ENCODE assay signal across 28 cellular contexts in genomic region chr11:57210731-57211335, GRCh38. TPM values are rescaled to one million over a fixed set of nuclear protein-coding genes. Genes with fewer than 3 reads are reported as not detected.
DNase-seq lines count a peak whose midpoint lies in the region; ATAC-seq, FAIRE-seq and TF ChIP-seq lines count a peak whose summit lies in the region.
"Had no signal": no experiment of that assay in that cellular context is flagged by ENCODE, and none has a peak within 500 bp of the region (broad histone marks: within the 10 kb centered on the region; RNA-seq: fewer than 3 reads in every experiment).

No MANE protein-coding gene starts in this region.

- TF ChIP-seq POLR2A in H1 (IDR thresholded peaks at IDR 0.05; ENCODE audit: control extremely low read depth in 1 of 2, low read depth in 2 of 2, low read length in 2 of 2): no peak
- no peak for TF ChIP-seq POLR2A in spleen (IDR thresholded peaks at IDR 0.05)

- H3K9me3 ChIP-seq in left ventricle myocardium inferior (replicated peaks) (no peaks in the 10 kb centered on the region), H1 (ENCODE audit: insufficient read depth in 2 of 2, low read depth in 1 of 2, low read length in 1 of 2) (no peaks in the 10 kb centered on the region), spleen (no peaks in the 10 kb centered on the region), pancreas (no peaks in the 10 kb centered on the region)
- H3K9me3 ChIP-seq: breast epithelium, neutrophil, prostate gland, SJSA1 had no signal

- peak overlapping the region; percentile 5 for H4K91ac ChIP-seq in H1 (replicated peaks; ENCODE audit: insufficient read length, low read length)

- peak overlapping the region; percentile 52; the same call in 1 of the 2 replicates for H2BK12ac ChIP-seq in H1 (ENCODE audit: low read depth, low read length)

- H3K4me3 ChIP-seq in left ventricle myocardium inferior: no peak overlapping the region
- no peak overlapping the region for H3K4me3 ChIP-seq in H1 (ENCODE audit: extremely low read depth in 1 of 4, insufficient read depth in 2 of 4, low read depth in 3 of 4, low read length in 4 of 4)
- H3K4me3 ChIP-seq in spleen: no peak overlapping the region
- no peak overlapping the region for H3K4me3 ChIP-seq in pancreas
- H3K4me3 ChIP-seq: breast epithelium, coronary artery, lung, prostate gland, SJSA1, skin epidermis had no signal

- no peak for TF ChIP-seq EP300 in H1 (IDR thresholded peaks at IDR 0.05; ENCODE audit: borderline replicate concordance in 1 of 2, low read depth in 2 of 2, low read length in 2 of 2)

- DNase-seq in left ventricle myocardium inferior: no peak
- DNase-seq in Right ventricle myocardium superior: no peak
- DNase-seq in H1 (ENCODE audit: low read depth in 1 of 2, low spot score in 2 of 2): no peak
- peak; percentile 57 to 62 for DNase-seq in lung microvascular endothelial cell (ENCODE audit: low read depth in 2 of 2)
- DNase-seq in spleen: peak; percentile 86
- DNase-seq in NCI-H524 treated with DMSO at 0.1 percent for 48 hours (lab: John Stamatoyannopoulos, UW): no peak
- no peak for DNase-seq in pancreas
- no peak for DNase-seq in AG08396 (ENCODE audit: low spot score)
- DNase-seq: activated CD4-positive, alpha-beta memory T cell treated with anti-CD3 and anti-CD28 coated beads for 36 hours; activated CD8-positive, alpha-beta memory T cell treated with anti-CD3 and anti-CD28 coated beads, Interleukin-2, amount 50 U/mL, for 4 hours; activated naive CD4-positive, alpha-beta T cell treated with anti-CD3 and anti-CD28 coated beads, Interleukin-2, amount 50 U/mL, for 16 hours; amniotic stem cell; CD4-positive, CD25-positive, alpha-beta regulatory T cell; H9; NCI-H1092 treated with DMSO at 0.1 percent for 48 hours; NCI-H187 treated with DMSO at 0.1 percent for 48 hours; NCI-H69 had no signal

- H2BK5ac ChIP-seq in H1 (ENCODE audit: low read depth, low read length): peak overlapping the region; percentile 20; the same call in 1 of the 2 replicates

- H3K23ac ChIP-seq in H1 (ENCODE audit: insufficient read length): no peak overlapping the region

- peaks cover 8% of the 10 kb centered on the region; the same call in 1 of the 2 replicates for H3K23me2 ChIP-seq in H1 (ENCODE audit: low read depth, low read length)

- intact Hi-C loops in left ventricle myocardium inferior (cut with micrococcal nuclease): no loop called here
- intact Hi-C loops in Right ventricle myocardium superior (cut with DNase I): no loop called here
- intact Hi-C loops in spleen (cut with DNase I; ENCODE audit: low total_unique reads): no loop called here
- intact Hi-C loops in pancreas (cut with DNase I): no loop called here

- H3K56ac ChIP-seq in H1 (replicated peaks; ENCODE audit: insufficient read length, low read depth, low read length): no peak overlapping the region

- POLR2A ChIA-PET in H1 (lab: Charles Lee; ENCODE audit: partially characterized antibody): no interaction called here

- H4K5ac ChIP-seq in H1 (ENCODE audit: insufficient read length, low read depth, low read length): no peak overlapping the region

- H3K36me3 ChIP-seq in left ventricle myocardium inferior (no peaks in the 10 kb centered on the region), H1 (ENCODE audit: control insufficient read depth in 2 of 4, insufficient read depth in 4 of 4, low read length in 3 of 4) (no peaks in the 10 kb centered on the region), spleen (no peaks in the 10 kb centered on the region), pancreas (no peaks in the 10 kb centered on the region)
- H3K36me3 ChIP-seq: breast epithelium, neutrophil, prostate gland, SJSA1 had no signal

- no peak for TF ChIP-seq CTCF in left ventricle myocardium inferior (IDR thresholded peaks at IDR 0.05; ENCODE audit: borderline replicate concordance)
- TF ChIP-seq CTCF in H1 (IDR thresholded peaks at IDR 0.05; ENCODE audit: control extremely low read depth in 1 of 3, insufficient read depth in 1 of 3, low read depth in 1 of 3, low read length in 3 of 3): no peak
- no peak for TF ChIP-seq CTCF in spleen (IDR thresholded peaks at IDR 0.05 in 8 of 11, conservative IDR thresholded peaks at IDR 0.05 in 3 of 11)
- no peak for TF ChIP-seq CTCF in pancreas (IDR thresholded peaks at IDR 0.05)

- no peak for ATAC-seq in Right ventricle myocardium superior (ENCODE audit: poor library complexity)
- ATAC-seq in pancreas: no peak
- ATAC-seq: activated CD4-positive, CD25-positive, alpha-beta regulatory T cell treated with anti-CD3 and anti-CD28 coated beads, Interleukin-2, amount 50 U/mL, for 24 hours had no signal

- H3K4ac ChIP-seq in H1 (replicated peaks; ENCODE audit: insufficient read length, low read depth, low read length): no peak overlapping the region

- H3K4me1 ChIP-seq in left ventricle myocardium inferior (peaks cover 73% of the 10 kb centered on the region), H1 (replicated peaks in 1 of 4; ENCODE audit: control insufficient read depth in 3 of 4, insufficient read depth in 4 of 4, low read length in 3 of 4) (peaks cover 4 to 16% (median 12%) of the 10 kb centered on the region in 4 experiments; a peak in 6 of 7 replicates), spleen (peaks cover 0 to 46% (median 24%) of the 10 kb centered on the region in 6 donors), pancreas (no peaks in the 10 kb centered on the region)
- H3K4me1 ChIP-seq: breast epithelium, prostate gland had no signal

- H3K27me3 ChIP-seq in left ventricle myocardium inferior (ENCODE audit: low read depth) (peaks cover 3% of the 10 kb centered on the region), H1 (replicated peaks in 1 of 4; ENCODE audit: control insufficient read depth in 3 of 4, extremely low read depth in 1 of 4, insufficient read depth in 3 of 4, low read length in 3 of 4) (no peaks in the 10 kb centered on the region), spleen (replicated peaks in 1 of 7) (peaks cover 0 to 14% (median 0%) of the 10 kb centered on the region in 7 donors), pancreas (no peaks in the 10 kb centered on the region)
- H3K27me3 ChIP-seq: breast epithelium, SJSA1 had no signal

- H3K4me2 ChIP-seq in H1 (ENCODE audit: insufficient read depth in 1 of 2, low read depth in 2 of 2, low read length in 2 of 2): no peak overlapping the region

- FAIRE-seq in H1 (lab: Jason Lieb, UNC): no peak
- no peak for FAIRE-seq in pancreas (lab: Jason Lieb, UNC)
- FAIRE-seq: islet of Langerhans had no signal

- no peak overlapping the region for H3K9ac ChIP-seq in H1 (replicated peaks in 1 of 4; ENCODE audit: extremely low read depth in 1 of 4, low read depth in 3 of 4, low read length in 3 of 4)

- H3K27ac ChIP-seq in left ventricle myocardium inferior (replicated peaks): peak overlapping the region; percentile 53
- H3K27ac ChIP-seq in H1 (ENCODE audit: low read depth, low read length): no peak overlapping the region
- H3K27ac ChIP-seq in spleen: peak overlapping the region in 6 of 8 donors; percentile 23 to 87 (median 48)
- no peak overlapping the region for H3K27ac ChIP-seq in pancreas
- H3K27ac ChIP-seq: breast epithelium, coronary artery, neutrophil, prostate gland, SJSA1 had no signal

- H3K79me2 ChIP-seq in H1 (ENCODE audit: control insufficient read depth in 1 of 2, insufficient read depth in 2 of 2, low read length in 2 of 2): no peaks in the 10 kb centered on the region

- TF ChIP-seq RAD21 in H1 (IDR thresholded peaks at IDR 0.05 in 1 of 2, conservative IDR thresholded peaks at IDR 0.05 in 1 of 2; ENCODE audit: low read depth in 2 of 2, low read length in 2 of 2): no peak

- H4K20me1 ChIP-seq in H1 (replicated peaks in 1 of 2; ENCODE audit: control insufficient read depth in 1 of 2, insufficient read depth in 2 of 2, low read length in 2 of 2): no peaks in the 10 kb centered on the region

- H2AK5ac ChIP-seq in H1 (ENCODE audit: low read depth, low read length): no peak overlapping the region

- H2BK120ac ChIP-seq in H1 (replicated peaks; ENCODE audit: low read depth, low read length): no peak overlapping the region

- CTCF ChIA-PET in H1 (lab: Charles Lee; ENCODE audit: partially characterized antibody): interaction anchor here (0.7 to 6.4 kb wide), 7 partner anchors 8 to 72 kb away, joined by 3 to 37 read pairs (median 4); partner anchors contain the start of gene LRRC55

- H4K8ac ChIP-seq in H1 (ENCODE audit: extremely low read depth, insufficient read depth, low read length): no peak overlapping the region

- H3K14ac ChIP-seq in H1 (ENCODE audit: insufficient read length): no peak overlapping the region

- WGBS in H1 (ENCODE audit: extremely low coverage in 1 of 2, insufficient coverage in 1 of 2, insufficient read length in 1 of 2, insufficient replicate concordance in 2 of 2, low coverage in 1 of 2, low lambda C conversion rate in 2 of 2, missing lambda C conversion rate in 1 of 2), 2 experiments: 82% methylated on average over 11 of the region's 11 CpGs; no CpG with 5 or more reads in 1 of the 2 experiments
- 37 to 43% (median 41%) methylated on average over 11 of the region's 11 CpGs for WGBS in spleen, 5 donors
- 36 to 37% methylated on average over 11 of the region's 11 CpGs for WGBS in pancreas, 2 donors

- H3K18ac ChIP-seq in H1 (ENCODE audit: extremely low read depth, low read length): peak overlapping the region; percentile 42; the same call in 1 of the 2 replicates

- H2AFZ ChIP-seq in H1 (ENCODE audit: low read length): peak overlapping the region; percentile 42; the same call in 1 of the 2 replicates

- H3K79me1 ChIP-seq in H1 (ENCODE audit: low read depth, low read length): no peaks in the 10 kb centered on the region

- peak overlapping the region; percentile 8; the same call in 1 of the 2 replicates for H2BK20ac ChIP-seq in H1 (ENCODE audit: low read length)

- H2BK15ac ChIP-seq in H1 (ENCODE audit: low read length): no peak overlapping the region; the same call in 1 of the 2 replicates

RNA-seq across cellular contexts. Expression of gene APLNR, which starts 26.2 kb away (rescaled TPM):
- total RNA-seq in left ventricle myocardium inferior (8.5 TPM), Right ventricle myocardium superior (15.4 TPM), lung microvascular endothelial cell (under 0.01 TPM in 2 replicates), spleen (100 to 1,000 TPM in 5 of 7 donors, 10 to 100 TPM in 2; 55.9 to 319 (median 155) TPM), pancreas (1 to 10 TPM in 4 of 6 donors, under 1 TPM in 2; 0.41 to 7.3 (median 1.7) TPM)
- total RNA-seq in H1 (2021; fragmentation: NEBNext Ultra II Directional; extraction: Animal tissue kit (Norgen Biotek cat#: 25700)): 0.13 TPM in 1 of 2 replicates, not detected in the other
- polyA plus RNA-seq in H1 (2011; rRNA removed) (0.66 and 0.80 TPM in 2 replicates), spleen (10 to 100 TPM in 2 of 3 donors, 1 to 10 TPM in 1; 3.0 to 38.6 (median 10.8) TPM), pancreas (1 to 10 TPM in 1 of 2 donors, under 1 TPM in 1; 0.19 to 1.2 TPM)
- 0.25 TPM for polyA plus RNA-seq in H1 (2011; cell fraction: cytosol; rRNA removed)
- 0.29 TPM for polyA plus RNA-seq in H1 (2011; cell fraction: nucleus; rRNA removed)
- polyA plus RNA-seq in H1 (2012, experiment 1 of 2): 0.50 to 2.0 TPM (median 1.0 TPM) in 4 replicates
- 2.3 TPM for polyA plus RNA-seq in H1 (2012, experiment 2 of 2)
- polyA plus RNA-seq in H1 (2013, experiment 1 of 2): 0.26 TPM
- 0.29 TPM for polyA plus RNA-seq in H1 (2013, experiment 2 of 2)
- 0.50 and 1.1 TPM in 2 replicates for polyA minus RNA-seq in H1 (2011; rRNA and poly(A)+ RNA removed)
- polyA minus RNA-seq in H1 (2011; cell fraction: cytosol; rRNA and poly(A)+ RNA removed): 0.37 TPM
- not detected for polyA minus RNA-seq in H1 (2011; cell fraction: nucleus; rRNA and poly(A)+ RNA removed)
- total RNA-seq: activated CD4-positive, alpha-beta memory T cell treated with anti-CD3 and anti-CD28 coated beads for 36 hours; CD4-positive, CD25-positive, alpha-beta regulatory T cell; M059J; SJSA1 had no signal
- polyA plus RNA-seq: CD4-positive, CD25-positive, alpha-beta regulatory T cell had no signal

RNA-seq across cellular contexts. Expression of gene LRRC55, which starts 29.1 kb away (rescaled TPM):
- total RNA-seq in left ventricle myocardium inferior (0.16 TPM), Right ventricle myocardium superior (0.13 TPM), lung microvascular endothelial cell (under 0.01 TPM in 2 replicates), spleen (1 to 10 TPM in 2 of 7 donors, under 1 TPM in 4, not detected in 1; 0.51 to 1.5 (median 0.62) TPM), pancreas (1 to 10 TPM in 1 of 6 donors, under 1 TPM in 5; 0.03 to 1.2 (median 0.06) TPM)
- total RNA-seq in H1 (2021; fragmentation: NEBNext Ultra II Directional; extraction: Animal tissue kit (Norgen Biotek cat#: 25700)): 1.1 and 1.4 TPM in 2 replicates
- polyA plus RNA-seq in H1 (2011; rRNA removed) (0.62 and 0.64 TPM in 2 replicates), spleen (under 1 TPM; 0.03 to 0.19 (median 0.04) TPM), pancreas (under 1 TPM; 0.08 to 0.21 TPM)
- polyA plus RNA-seq in H1 (2011; cell fraction: cytosol; rRNA removed): 0.56 TPM
- polyA plus RNA-seq in H1 (2011; cell fraction: nucleus; rRNA removed): 0.81 TPM
- polyA plus RNA-seq in H1 (2012, experiment 1 of 2): 0.89 to 1.2 TPM (median 0.97 TPM) in 4 replicates
- 0.49 TPM for polyA plus RNA-seq in H1 (2012, experiment 2 of 2)
- 0.53 TPM for polyA plus RNA-seq in H1 (2013, experiment 1 of 2)
- polyA plus RNA-seq in H1 (2013, experiment 2 of 2): 0.50 TPM
- polyA minus RNA-seq in H1 (2011; rRNA and poly(A)+ RNA removed): 0.68 and 0.79 TPM in 2 replicates
- polyA minus RNA-seq in H1 (2011; cell fraction: cytosol; rRNA and poly(A)+ RNA removed): 0.81 TPM
- polyA minus RNA-seq in H1 (2011; cell fraction: nucleus; rRNA and poly(A)+ RNA removed): 1.2 TPM
- total RNA-seq: A172; activated CD4-positive, alpha-beta memory T cell treated with anti-CD3 and anti-CD28 coated beads for 36 hours; breast epithelium; CD4-positive, CD25-positive, alpha-beta regulatory T cell; M059J; SJSA1 had no signal
- polyA plus RNA-seq: CD4-positive, CD25-positive, alpha-beta regulatory T cell had no signal

Comparison
In these comparisons a context has a peak if more than half of its experiments do, and no peak if none do; other contexts are left out.
1. DNase-seq: peak in lung microvascular endothelial cell (2 of 2) and spleen (single experiment); none in left ventricle myocardium inferior (single experiment), Right ventricle myocardium superior (single experiment), H1 (0 of 2), NCI-H524 treated with DMSO at 0.1 percent for 48 hours (single experiment), pancreas (0 of 6) and AG08396 (single experiment).
2. H3K27ac ChIP-seq: peak in left ventricle myocardium inferior (single experiment) and spleen (6 of 8); none in H1 (single experiment) and pancreas (0 of 4).